ENCODE assay signal across 8 cellular contexts in genomic region chr6:111805511-111806181, GRCh38.
DNase-seq lines count a peak whose midpoint lies in the region; ATAC-seq, FAIRE-seq and TF ChIP-seq lines count a peak whose summit lies in the region.

No MANE protein-coding gene starts in this region.

- no peaks in the 10 kb centered on the region for H3K79me1 ChIP-seq in H9 (ENCODE audit: insufficient read depth, low read depth, low read length, poor library complexity, severe bottlenecking)

- H2BK5ac ChIP-seq in H9 (ENCODE audit: insufficient read length, low read length) = no peak overlapping the region

- H3K4me1 ChIP-seq in H9 (ENCODE audit: insufficient read depth, low read length) = no peaks in the 10 kb centered on the region; the same call in 1 of the 2 replicates
- peaks cover 43% of the 10 kb centered on the region for H3K4me1 ChIP-seq in astrocyte (ENCODE audit: insufficient read depth, low read length)

- no peak overlapping the region for H3T11ph ChIP-seq in H9 (ENCODE audit: low read length)

- no peak overlapping the region for H4K8ac ChIP-seq in H9 (replicated peaks; ENCODE audit: insufficient read length, low read depth, low read length)

- H2BK12ac ChIP-seq in H9 (ENCODE audit: insufficient read length, low read depth, low read length) = no peak overlapping the region

- TF ChIP-seq CTCF in H9 (conservative IDR thresholded peaks at IDR 0.05) (no peak), astrocyte (IDR thresholded peaks at IDR 0.05; ENCODE audit: insufficient read depth, low read depth, low read length) (no peak), osteocyte (IDR thresholded peaks at IDR 0.05) (no peak)

- H3K36me3 Mint-ChIP-seq in H9 (ENCODE audit: insufficient read depth in 1 of 3, low read depth in 3 of 3) (no peaks in the 10 kb centered on the region), astrocyte (ENCODE audit: low read depth, unreplicated experiment) (peaks cover 15% of the 10 kb centered on the region), osteocyte (ENCODE audit: unreplicated experiment) (peaks cover 11% of the 10 kb centered on the region)

- H3K4me2 ChIP-seq in H9 (ENCODE audit: insufficient read depth, insufficient read length, low read length) (no peak overlapping the region), astrocyte (ENCODE audit: low read length) (peak overlapping the region; percentile 82)

- no peak overlapping the region for H3K14ac ChIP-seq in H9 (ENCODE audit: insufficient read depth, low read length)

- WGBS in H9 (ENCODE audit: extremely low coverage, insufficient read length, low lambda C conversion rate) = no CpG with 5 or more reads among the region's 7 CpGs

- H3K9me3 Mint-ChIP-seq in H9 = no peaks in the 10 kb centered on the region
- H3K9me3 Mint-ChIP-seq in astrocyte (ENCODE audit: unreplicated experiment) = no peaks in the 10 kb centered on the region
- no peaks in the 10 kb centered on the region for H3K9me3 Mint-ChIP-seq in osteocyte (ENCODE audit: unreplicated experiment)

- no peak overlapping the region for H2BK120ac ChIP-seq in H9 (ENCODE audit: low read depth, low read length, poor library complexity, severe bottlenecking)

- peak; percentile 33 for FAIRE-seq in GM12891 (lab: Jason Lieb, UNC)
- FAIRE-seq in astrocyte (lab: Jason Lieb, UNC) = no peak

- no peaks in the 10 kb centered on the region for H4K20me1 ChIP-seq in H9 (ENCODE audit: control insufficient read depth, insufficient read depth, insufficient read length)
- H4K20me1 ChIP-seq in astrocyte (ENCODE audit: insufficient read depth, low read length) = no peaks in the 10 kb centered on the region

- no peak for ATAC-seq in HG02970 (IDR thresholded peaks at IDR 0.05; ENCODE audit: low FRiP score, unreplicated experiment)

- H3K56ac ChIP-seq in H9 (ENCODE audit: insufficient read length, low read depth, low read length) = no peak overlapping the region

- no peak overlapping the region for H2BK15ac ChIP-seq in H9 (ENCODE audit: low read depth, low read length)

- H3K36me3 ChIP-seq in astrocyte (ENCODE audit: insufficient read depth, low read length) = no peaks in the 10 kb centered on the region

- TF ChIP-seq POLR2A in GM12891 (IDR thresholded peaks at IDR 0.05; ENCODE audit: low read depth, low read length) = no peak

- H4K5ac ChIP-seq in H9 (ENCODE audit: insufficient read length, low read depth, low read length) = no peak overlapping the region

- peaks cover 13 to 17% of the 10 kb centered on the region in 2 experiments; a peak in 3 of 4 replicates for H3K4me1 Mint-ChIP-seq in H9
- H3K4me1 Mint-ChIP-seq in astrocyte (ENCODE audit: low read depth, unreplicated experiment) = peaks cover 48% of the 10 kb centered on the region
- H3K4me1 Mint-ChIP-seq in osteocyte (ENCODE audit: unreplicated experiment) = peaks cover 29% of the 10 kb centered on the region

- H3K27me3 Mint-ChIP-seq in H9 (ENCODE audit: low read depth) (no peaks in the 10 kb centered on the region), astrocyte (ENCODE audit: low read depth, unreplicated experiment) (no peaks in the 10 kb centered on the region), osteocyte (ENCODE audit: unreplicated experiment) (no peaks in the 10 kb centered on the region)

- H3K27ac ChIP-seq in H9 (ENCODE audit: insufficient read length, low read depth, low read length) = no peak overlapping the region
- H3K27ac ChIP-seq in astrocyte (ENCODE audit: low read depth, low read length) = peak overlapping the region; percentile 92

- H3K9ac ChIP-seq in H9 (ENCODE audit: extremely low read depth, insufficient read length, low read length) (no peak overlapping the region), astrocyte (ENCODE audit: low read length) (peak overlapping the region; percentile 72)

- no peaks in the 10 kb centered on the region for H3K27me3 ChIP-seq in H9 (ENCODE audit: insufficient read depth, low read length)
- no peaks in the 10 kb centered on the region for H3K27me3 ChIP-seq in astrocyte (ENCODE audit: insufficient read depth, low read length)

- H3K4me3 ChIP-seq in astrocyte (ENCODE audit: insufficient read depth, low read depth, low read length) = peak overlapping the region; percentile 31

- H3K9me3 ChIP-seq in H9 (ENCODE audit: control insufficient read depth, low read depth, low read length) (no peaks in the 10 kb centered on the region), astrocyte (ENCODE audit: insufficient read depth, low read depth, low read length) (no peaks in the 10 kb centered on the region)

- DNase-seq in GM12891 (ENCODE audit: insufficient read length, low spot score) = no peak
- DNase-seq in H9 = no peak
- DNase-seq in NCI-H69 (lab: John Stamatoyannopoulos, UW) = peak; percentile 64
- DNase-seq in astrocyte (ENCODE audit: low read depth) = peak; percentile 96
- no peak for DNase-seq in osteocyte (ENCODE audit: extremely low spot score, unreplicated experiment)
- DNase-seq in NCI-H1694 treated with DMSO at 0.1 percent for 48 hours (lab: John Stamatoyannopoulos, UW) = no peak
- no peak for DNase-seq in NCI-H526 treated with DMSO at 0.1 percent for 48 hours (lab: John Stamatoyannopoulos, UW)

- no peak overlapping the region for H3K4ac ChIP-seq in H9 (ENCODE audit: low read depth, low read length)

- H2AFZ ChIP-seq in H9 (ENCODE audit: low read length) (no peak overlapping the region), astrocyte (ENCODE audit: low read depth, low read length) (no peak overlapping the region)

- no peak overlapping the region for H3K4me3 Mint-ChIP-seq in H9
- peak overlapping the region; percentile 46 for H3K4me3 Mint-ChIP-seq in astrocyte (ENCODE audit: unreplicated experiment)
- no peak overlapping the region for H3K4me3 Mint-ChIP-seq in osteocyte (ENCODE audit: unreplicated experiment)

- no peak overlapping the region for H3K18ac ChIP-seq in H9 (ENCODE audit: insufficient read length, low read depth, low read length)

- no peak overlapping the region for H2BK20ac ChIP-seq in H9 (ENCODE audit: low read depth, low read length, poor library complexity, severe bottlenecking)

- H3K23ac ChIP-seq in H9 (ENCODE audit: insufficient read length, low read depth, low read length) = no peak overlapping the region

- H3K23me2 ChIP-seq in H9 (ENCODE audit: insufficient read length, low read depth, low read length, poor library complexity, severe bottlenecking) = no peaks in the 10 kb centered on the region

- H2AK5ac ChIP-seq in H9 (ENCODE audit: insufficient read length, low read length) = no peak overlapping the region

- H3K79me2 ChIP-seq in H9 (ENCODE audit: insufficient read depth, low read length) (no peaks in the 10 kb centered on the region), astrocyte (ENCODE audit: insufficient read depth, low read length) (peaks cover 33% of the 10 kb centered on the region)

- H3K27ac Mint-ChIP-seq in H9 (peak overlapping the region; percentile 8 to 69 (median 40); a peak in 4 of 7 replicates), astrocyte (ENCODE audit: unreplicated experiment) (peak overlapping the region; percentile 86), osteocyte (ENCODE audit: unreplicated experiment) (peak overlapping the region; percentile 71)

- H4K91ac ChIP-seq in H9 (ENCODE audit: insufficient read length, low read depth, low read length) = no peak overlapping the region

TF ChIP-seq in GM12891, 5 proteins besides CTCF, POLR2A, EP300 and RAD21:
- TF ChIP-seq SPI1 (IDR thresholded peaks at IDR 0.05; ENCODE audit: low read depth, low read length) = peak; percentile 91
- peak; percentile 80 for TF ChIP-seq PAX5 (IDR thresholded peaks at IDR 0.05; ENCODE audit: insufficient read depth, low read length, severe bottlenecking)
- 0 out of 2 replicates have a peak, but pooled peaks have one; percentile 21 for TF ChIP-seq TAF1 (IDR thresholded peaks at IDR 0.05; ENCODE audit: low read depth, low read length)
- no peak for TF ChIP-seq POU2F2 (IDR thresholded peaks at IDR 0.05; ENCODE audit: low read depth, low read length)
- TF ChIP-seq POLR2AphosphoS5 (IDR thresholded peaks at IDR 0.05; ENCODE audit: low read depth, low read length) = no peak; the same call in 1 of the 2 replicates

Comparison
In these comparisons a context has a peak if more than half of its experiments do, and no peak if none do; other contexts are left out.
1. DNase-seq: peak in NCI-H69 (single experiment) and astrocyte (single experiment); none in GM12891 (single experiment), H9 (single experiment), osteocyte (single experiment), NCI-H1694 treated with DMSO at 0.1 percent for 48 hours (single experiment) and NCI-H526 treated with DMSO at 0.1 percent for 48 hours (single experiment).
2. Peak in every context shown above with its lines, with median percentiles within 50 percentile points of each other: H3K27ac Mint-ChIP-seq.